Comparison of ENCODE assay signal across 2 cellular contexts in genomic region chr5:142844881-142845280, GRCh38.
TF ChIP-seq lines count a peak whose summit lies in the region.

No MANE protein-coding gene starts in this region.

TF ChIP-seq in HepG2, 621 proteins besides CTCF, POLR2A, EP300 and RAD21:
- TF ChIP-seq ZHX2 (IDR thresholded peaks at IDR 0.05; ENCODE audit: low read depth) (no peak), ZHX2 (CRISPR knock-in tag; IDR thresholded peaks at IDR 0.05; ENCODE audit: borderline replicate concordance) (no peak), ZNF687 (CRISPR knock-in tag; IDR thresholded peaks at IDR 0.05) (no peak)

TF ChIP-seq in GM12878, 131 proteins besides CTCF, POLR2A, EP300 and RAD21 (continued from another document):
- TF ChIP-seq REST (IDR thresholded peaks at IDR 0.05; ENCODE audit: low read depth, low read length) (no peak), RCOR1 (conservative IDR thresholded peaks at IDR 0.05; ENCODE audit: low read depth, low read length) (no peak), TAF1 (IDR thresholded peaks at IDR 0.05; ENCODE audit: borderline replicate concordance, low read depth, low read length) (no peak), CHD1 (IDR thresholded peaks at IDR 0.05; ENCODE audit: low read depth, low read length) (no peak), GABPA (IDR thresholded peaks at IDR 0.05; ENCODE audit: low read depth) (no peak), MTA2 (IDR thresholded peaks at IDR 0.05; ENCODE audit: low read depth) (no peak), E4F1 (IDR thresholded peaks at IDR 0.05; ENCODE audit: borderline replicate concordance, partially characterized antibody) (no peak)
